Comparison of ENCODE assay signal across 1 cellular context in the genomic region with DNA sequence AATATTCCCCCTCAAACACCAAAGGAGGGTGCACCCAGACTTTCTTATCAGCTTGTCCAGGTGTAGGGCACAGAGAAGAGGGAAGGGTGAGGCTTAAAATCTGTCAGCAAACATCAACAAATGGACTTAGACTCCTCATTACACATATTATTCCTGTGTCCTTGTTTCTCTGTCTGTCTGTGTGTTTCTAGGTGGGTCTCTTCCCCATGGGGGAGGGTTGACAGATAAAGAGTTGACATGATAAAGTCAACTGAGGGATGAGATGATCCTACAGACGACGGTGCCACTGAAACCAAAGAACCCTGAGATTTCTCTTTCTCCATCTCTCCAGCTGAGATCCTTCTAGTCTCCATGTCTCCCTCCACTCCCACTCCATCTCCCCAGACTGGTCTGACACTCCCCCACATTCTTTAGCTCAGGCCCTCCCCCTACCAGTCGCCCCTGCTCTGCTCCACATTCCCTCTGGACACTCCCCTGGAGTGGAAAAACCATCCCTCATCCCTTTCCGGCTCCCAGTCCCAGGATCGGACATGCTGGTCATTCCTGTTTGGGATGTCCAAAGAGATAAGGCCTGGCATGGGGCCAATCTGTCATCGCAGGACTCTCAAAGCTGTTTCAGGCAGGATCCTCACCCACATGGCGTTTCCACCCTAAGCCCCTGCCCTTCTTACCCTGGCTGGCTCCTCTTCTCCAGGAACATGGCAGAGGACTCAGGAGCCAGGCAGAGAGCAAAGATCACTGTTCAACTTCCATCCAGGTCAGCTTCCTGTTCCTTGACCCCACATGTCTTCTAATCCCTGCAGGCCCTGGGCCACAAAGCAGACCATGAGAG.
TF ChIP-seq lines count a peak whose summit lies in the region.

No MANE protein-coding gene starts in this region.

TF ChIP-seq in HepG2, 621 proteins besides CTCF, POLR2A, EP300 and RAD21:
- TF ChIP-seq HOXA9 (CRISPR knock-in tag; IDR thresholded peaks at IDR 0.05; ENCODE audit: borderline replicate concordance) (no peak), ZNF260 (CRISPR knock-in tag; IDR thresholded peaks at IDR 0.05; ENCODE audit: borderline replicate concordance, low read depth) (no peak), LCORL (IDR thresholded peaks at IDR 0.05) (0 out of 2 replicates have a peak, but pooled peaks have one; percentile 43), LCORL (CRISPR knock-in tag; IDR thresholded peaks at IDR 0.05) (no peak), ZNF263 (CRISPR knock-in tag; IDR thresholded peaks at IDR 0.05) (peak; percentile 94), NR2F6 (IDR thresholded peaks at IDR 0.05) (0 out of 2 replicates have a peak, but pooled peaks have one; percentile 19), NR2F6 (CRISPR knock-in tag; IDR thresholded peaks at IDR 0.05) (no peak), XRCC5 (optimal IDR thresholded peaks at IDR 0.05; ENCODE audit: low read length) (peak; percentile 22), HNF4A (CRISPR knock-in tag; IDR thresholded peaks at IDR 0.05) (peak; percentile 22; the same call in 1 of the 2 replicates)
- TF ChIP-seq, protein P1, sequence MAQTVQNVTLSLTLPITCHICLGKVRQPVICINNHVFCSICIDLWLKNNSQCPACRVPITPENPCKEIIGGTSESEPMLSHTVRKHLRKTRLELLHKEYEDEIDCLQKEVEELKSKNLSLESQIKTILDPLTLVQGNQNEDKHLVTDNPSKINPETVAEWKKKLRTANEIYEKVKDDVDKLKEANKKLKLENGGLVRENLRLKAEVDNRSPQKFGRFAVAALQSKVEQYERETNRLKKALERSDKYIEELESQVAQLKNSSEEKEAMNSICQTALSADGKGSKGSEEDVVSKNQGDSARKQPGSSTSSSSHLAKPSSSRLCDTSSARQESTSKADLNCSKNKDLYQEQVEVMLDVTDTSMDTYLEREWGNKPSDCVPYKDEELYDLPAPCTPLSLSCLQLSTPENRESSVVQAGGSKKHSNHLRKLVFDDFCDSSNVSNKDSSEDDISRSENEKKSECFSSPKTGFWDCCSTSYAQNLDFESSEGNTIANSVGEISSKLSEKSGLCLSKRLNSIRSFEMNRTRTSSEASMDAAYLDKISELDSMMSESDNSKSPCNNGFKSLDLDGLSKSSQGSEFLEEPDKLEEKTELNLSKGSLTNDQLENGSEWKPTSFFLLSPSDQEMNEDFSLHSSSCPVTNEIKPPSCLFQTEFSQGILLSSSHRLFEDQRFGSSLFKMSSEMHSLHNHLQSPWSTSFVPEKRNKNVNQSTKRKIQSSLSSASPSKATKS (CRISPR knock-in tag; IDR thresholded peaks at IDR 0.05) = no peak
TF ChIP-seq in HepG2: peak in this region for 5.
